Comparison of ENCODE assay signal across 10 cellular contexts in the genomic region with DNA sequence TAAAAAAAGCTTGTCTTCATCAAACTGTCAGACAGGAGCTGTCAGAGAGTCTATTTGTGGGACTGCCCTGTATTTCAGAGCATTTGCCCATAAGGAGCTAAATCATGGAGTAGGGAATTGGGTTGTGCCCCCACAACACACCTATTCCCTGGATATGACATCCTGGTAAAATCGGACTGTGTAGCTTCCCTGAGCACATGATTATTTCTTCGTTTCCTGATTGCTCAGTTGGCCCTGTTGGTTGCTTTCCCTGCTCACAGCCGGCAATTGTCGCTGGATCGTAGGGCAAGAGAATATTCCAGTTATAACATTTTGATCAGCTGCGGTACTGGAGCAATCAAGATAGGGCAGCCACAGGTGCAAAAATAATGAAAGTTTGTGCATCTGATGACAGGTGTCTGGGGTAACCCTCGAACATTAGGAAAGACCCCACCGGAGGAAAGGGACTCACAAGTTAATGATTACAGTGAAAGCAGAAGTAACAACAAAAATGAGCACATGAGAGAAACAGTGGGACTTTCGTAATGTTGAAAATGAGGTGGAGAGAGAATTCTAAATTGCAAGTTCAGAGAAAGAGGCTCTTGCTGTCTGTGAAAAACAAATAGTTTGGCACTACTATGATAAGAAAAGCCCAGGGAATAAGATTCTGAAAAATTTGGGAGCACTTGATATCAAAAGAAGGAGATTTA. TPM values are rescaled to one million over a fixed set of nuclear protein-coding genes. Genes with fewer than 3 reads are reported as not detected.
A peak's percentile ranks its signal among the peaks of the same experiment; 100 is the strongest.
DNase-seq lines count a peak whose midpoint lies in the region; ATAC-seq and TF ChIP-seq lines count a peak whose summit lies in the region.
"Had no signal": no experiment of that assay in that cellular context is flagged by ENCODE, and none has a peak within 500 bp of the region (broad histone marks: within the 10 kb centered on the region; RNA-seq: fewer than 3 reads in every experiment).

No MANE protein-coding gene starts in this region.

- H3K27me3 ChIP-seq in esophagus squamous epithelium, result no peaks in the 10 kb centered on the region
- no peaks in the 10 kb centered on the region for H3K27me3 ChIP-seq in tibial artery

- TF ChIP-seq POLR2A in esophagus squamous epithelium (IDR thresholded peaks at IDR 0.05), result no peak

- 31 to 60% methylated on average over 8 of the region's 9 CpGs for whole genome bisulfite sequencing in esophagus squamous epithelium, 2 donors

- peaks cover 7 to 65% (median 18%) of the 10 kb centered on the region in 3 donors for H3K4me1 ChIP-seq in esophagus squamous epithelium
- H3K4me1 ChIP-seq in tibial artery, result no peaks in the 10 kb centered on the region

- H3K9me3 ChIP-seq in esophagus squamous epithelium (no peaks in the 10 kb centered on the region), tibial artery (no peaks in the 10 kb centered on the region)

- H3K36me3 ChIP-seq in esophagus squamous epithelium (no peaks in the 10 kb centered on the region), tibial artery (no peaks in the 10 kb centered on the region)

- peak overlapping the region; percentile 78 to 91 (median 86) for H3K27ac ChIP-seq in esophagus squamous epithelium
- no peak overlapping the region for H3K27ac ChIP-seq in tibial artery

- no peak overlapping the region for H3K4me3 ChIP-seq in esophagus squamous epithelium
- no peak overlapping the region for H3K4me3 ChIP-seq in tibial artery

- intact Hi-C loops in esophagus squamous epithelium (cut with DNase I), result no loop called here
- intact Hi-C loops in tibial artery (cut with DNase I; ENCODE audit: low total_unique reads), result no loop called here

- no peak for TF ChIP-seq CTCF in esophagus squamous epithelium (IDR thresholded peaks at IDR 0.05)
- no peak for TF ChIP-seq CTCF in tibial artery (IDR thresholded peaks at IDR 0.05)

- ATAC-seq in GM19467 (IDR thresholded peaks at IDR 0.05; ENCODE audit: unreplicated experiment) (peak; percentile 60), HG03196 (IDR thresholded peaks at IDR 0.05; ENCODE audit: unreplicated experiment) (peak; percentile 49)

- DNase-seq in ACHN (peak; percentile 37), esophagus squamous epithelium (lab: John Stamatoyannopoulos, UW) (no peak), NCI-H69 (lab: John Stamatoyannopoulos, UW) (no peak), NCI-H524 (lab: John Stamatoyannopoulos, UW) (no peak), tibial artery (no peak), Kasumi-1 (lab: John Stamatoyannopoulos, UW) (no peak)
- DNase-seq: activated gamma-delta T cell treated with Interleukin-2 at 50 U/mL for 16 hours, erythroblast had no signal

- in situ Hi-C loops in ACHN (cut with HindIII; ENCODE audit: low pct_ligation_motif_present, low pct_unique_long_range_greater_than_20kb, low sequenced_read_pairs), result no loop called here

RNA-seq across cellular contexts. Expression of a gene that starts 0.5 kb away (rescaled TPM):
- 10 to 100 TPM; 12.0 to 22.7 (median 19.6) TPM for total RNA-seq in esophagus squamous epithelium

Comparison
In these comparisons a context has a peak if more than half of its experiments do, and no peak if none do; other contexts are left out.
1. H3K27ac ChIP-seq: peak in esophagus squamous epithelium (4 of 4); none in tibial artery (0 of 2).